21 cellular contexts compared by ENCODE assay signal in genomic region chr20:22942742-22943141, GRCh38.
"Had no signal": no experiment of that assay in that cellular context is flagged by ENCODE, and none has a peak within 500 bp of the region (broad histone marks: within the 10 kb centered on the region; RNA-seq: fewer than 3 reads in every experiment).

No MANE protein-coding gene starts in this region.

- H3K27me3 Mint-ChIP-seq: naive B cell had no signal

- H3K27ac ChIP-seq: coronary artery, dorsolateral prefrontal cortex, esophagus squamous epithelium, gastrocnemius medialis, heart right ventricle, left lung, lower lobe of right lung had no signal

- H3K4me1 ChIP-seq: esophagus squamous epithelium, gastrocnemius medialis, left lung, lower lobe of right lung had no signal

- DNase-seq: dermis blood vessel endothelial cell; dorsolateral prefrontal cortex; effector CD4-positive, alpha-beta T cell; effector memory CD4-positive, alpha-beta T cell; esophagus squamous epithelium; foreskin fibroblast; foreskin melanocyte; gastrocnemius medialis; glutamatergic neuron; head of caudate nucleus; heart right ventricle; hippocampal formation; left cardiac atrium; left lung; left ventricle myocardium superior; lower lobe of right lung; mesenchymal stem cell; mucosa of descending colon; naive B cell had no signal

- H3K9me3 ChIP-seq: esophagus squamous epithelium, gastrocnemius medialis, left lung, lower lobe of right lung, mucosa of descending colon had no signal

- H3K9me3 Mint-ChIP-seq: mesothelial cell of epicardium had no signal

- H3K4me3 ChIP-seq: coronary artery, dorsolateral prefrontal cortex, esophagus squamous epithelium, gastrocnemius medialis, heart right ventricle, left lung, lower lobe of right lung, mucosa of descending colon had no signal

- H3K27ac Mint-ChIP-seq: mesothelial cell of epicardium, naive B cell had no signal

- H3K36me3 ChIP-seq: esophagus squamous epithelium, gastrocnemius medialis, heart right ventricle, left lung, lower lobe of right lung had no signal

- H3K4me3 Mint-ChIP-seq: mesothelial cell of epicardium had no signal

- H3K36me3 Mint-ChIP-seq: mesothelial cell of epicardium, naive B cell had no signal

- H3K4me1 Mint-ChIP-seq: naive B cell had no signal

- ATAC-seq: gastrocnemius medialis, heart right ventricle, left cardiac atrium, left lung, left ventricle myocardium superior, lower lobe of right lung, mucosa of descending colon had no signal

- H3K27me3 ChIP-seq: gastrocnemius medialis, left lung had no signal
